ENCODE assay signal across 20 cellular contexts in genomic region chr5:4142842-4143241, GRCh38.
"Had no signal": no experiment of that assay in that cellular context is flagged by ENCODE, and none has a peak within 500 bp of the region (broad histone marks: within the 10 kb centered on the region; RNA-seq: fewer than 3 reads in every experiment).

No MANE protein-coding gene starts in this region.

- H3K9me3 Mint-ChIP-seq: stimulated activated naive CD8-positive, alpha-beta T cell treated with anti-CD3 and anti-CD28 coated beads, Interleukin-15, Interleukin-2, amounts not matched to agents 100 ng/mL and 50 ng/mL, for 24 hours had no signal

- H3K36me3 Mint-ChIP-seq: activated naive CD4-positive, alpha-beta T cell treated with anti-CD3 and anti-CD28 coated beads, Interleukin-2, amount 10 ng/mL, durations not matched to agents 7 days and 5 days had no signal

- ATAC-seq: activated CD4-positive, alpha-beta T cell treated with anti-CD3 and anti-CD28 coated beads for 36 hours; heart right ventricle; left lobe of liver; lower lobe of right lung; naive thymus-derived CD4-positive, alpha-beta T cell; psoas muscle had no signal

- H3K27ac Mint-ChIP-seq: activated B cell treated with CpG ODN at 0.5 μM for 24 hours; activated CD4-positive, alpha-beta T cell treated with anti-CD3 and anti-CD28 coated beads for 36 hours; activated naive CD4-positive, alpha-beta T cell treated with anti-CD3 and anti-CD28 coated beads, Interleukin-2, amount 10 ng/mL, durations not matched to agents 7 days and 5 days; naive thymus-derived CD4-positive, alpha-beta T cell; stimulated activated naive CD8-positive, alpha-beta T cell treated with anti-CD3 and anti-CD28 coated beads, Interleukin-15, Interleukin-2, amounts not matched to agents 100 ng/mL and 50 ng/mL, for 24 hours had no signal

- DNase-seq: activated B cell treated with CpG ODN at 0.5 μM for 24 hours; activated CD4-positive, alpha-beta T cell treated with anti-CD3 and anti-CD28 coated beads for 36 hours; activated CD4-positive, alpha-beta T cell treated with anti-CD3 and anti-CD28 coated beads, Interleukin-2, amount 50 U/mL, for 4 hours; activated effector memory CD4-positive, alpha-beta T cell treated with Interleukin-2 at 50 U/mL for 16 hours; activated naive CD4-positive, alpha-beta T cell treated with anti-CD3 and anti-CD28 coated beads, Interleukin-2, amount 10 ng/mL, durations not matched to agents 7 days and 5 days; activated T-cell treated with anti-CD3 and anti-CD28 coated beads, Interleukin-2, amount 50 U/mL, for 48 hours; amygdala; colonic mucosa; heart right ventricle; kidney; lower lobe of right lung; naive thymus-derived CD4-positive, alpha-beta T cell; psoas muscle; stimulated activated CD4-positive, alpha-beta T cell treated with anti-CD3 and anti-CD28 coated beads, Interleukin-1b, Interleukin-23, amount 100 ng/mL, for 48 hours; substantia nigra; T-helper 9 cell; thyroid gland had no signal

- H3K27me3 Mint-ChIP-seq: activated B cell treated with CpG ODN at 0.5 μM for 24 hours; activated CD4-positive, alpha-beta T cell treated with anti-CD3 and anti-CD28 coated beads for 36 hours; activated naive CD4-positive, alpha-beta T cell treated with anti-CD3 and anti-CD28 coated beads, Interleukin-2, amount 10 ng/mL, durations not matched to agents 7 days and 5 days; stimulated activated naive CD8-positive, alpha-beta T cell treated with anti-CD3 and anti-CD28 coated beads, Interleukin-15, Interleukin-2, amounts not matched to agents 100 ng/mL and 50 ng/mL, for 24 hours had no signal

- H3K4me1 Mint-ChIP-seq: activated B cell treated with CpG ODN at 0.5 μM for 24 hours; activated CD4-positive, alpha-beta T cell treated with anti-CD3 and anti-CD28 coated beads for 36 hours; activated naive CD4-positive, alpha-beta T cell treated with anti-CD3 and anti-CD28 coated beads, Interleukin-2, amount 10 ng/mL, durations not matched to agents 7 days and 5 days; naive thymus-derived CD4-positive, alpha-beta T cell had no signal

- H3K27me3 ChIP-seq: colonic mucosa, right atrium auricular region, thyroid gland had no signal

- H3K4me3 Mint-ChIP-seq: activated B cell treated with CpG ODN at 0.5 μM for 24 hours; activated CD4-positive, alpha-beta T cell treated with anti-CD3 and anti-CD28 coated beads for 36 hours; activated naive CD4-positive, alpha-beta T cell treated with anti-CD3 and anti-CD28 coated beads, Interleukin-2, amount 10 ng/mL, durations not matched to agents 7 days and 5 days; naive thymus-derived CD4-positive, alpha-beta T cell; stimulated activated naive CD8-positive, alpha-beta T cell treated with anti-CD3 and anti-CD28 coated beads, Interleukin-15, Interleukin-2, amounts not matched to agents 100 ng/mL and 50 ng/mL, for 24 hours had no signal

- H3K4me3 ChIP-seq: colonic mucosa, heart right ventricle, lower lobe of right lung, psoas muscle, right atrium auricular region, thyroid gland had no signal

- H3K36me3 ChIP-seq: colonic mucosa, heart right ventricle, lower lobe of right lung, right atrium auricular region, thyroid gland had no signal
